Comparison of ENCODE assay signal across 14 cellular contexts in genomic region chr13:19179916-19180315, GRCh38. TPM values are rescaled to one million over a fixed set of nuclear protein-coding genes. Genes with fewer than 3 reads are reported as not detected.
DNase-seq lines count a peak whose midpoint lies in the region; TF ChIP-seq lines count a peak whose summit lies in the region.
"Had no signal": no experiment of that assay in that cellular context is flagged by ENCODE, and none has a peak within 500 bp of the region (broad histone marks: within the 10 kb centered on the region; RNA-seq: fewer than 3 reads in every experiment).

No MANE protein-coding gene starts in this region.

- no peak for TF ChIP-seq EP300 in esophagus muscularis mucosa (IDR thresholded peaks at IDR 0.05)

- no peaks in the 10 kb centered on the region for H3K27me3 Mint-ChIP-seq in osteocyte (ENCODE audit: unreplicated experiment)
- H3K27me3 Mint-ChIP-seq in activated naive CD4-positive, alpha-beta T cell treated with anti-CD3 and anti-CD28 coated beads for 36 hours (ENCODE audit: low read depth), result no peaks in the 10 kb centered on the region
- H3K27me3 Mint-ChIP-seq: CD4-positive, alpha-beta memory T cell had no signal

- H3K27me3 ChIP-seq in esophagus muscularis mucosa (no peaks in the 10 kb centered on the region), testis (no peaks in the 10 kb centered on the region)
- H3K27me3 ChIP-seq: BE2C had no signal

- no peaks in the 10 kb centered on the region for H3K4me1 Mint-ChIP-seq in osteocyte (ENCODE audit: unreplicated experiment)
- no peaks in the 10 kb centered on the region for H3K4me1 Mint-ChIP-seq in activated naive CD4-positive, alpha-beta T cell treated with anti-CD3 and anti-CD28 coated beads for 36 hours (ENCODE audit: low read depth)
- H3K4me1 Mint-ChIP-seq: CD4-positive, alpha-beta memory T cell had no signal

- 77% methylated on average over 7 of the region's 7 CpGs for WGBS in esophagus muscularis mucosa
- 77 to 79% methylated on average over 7 of the region's 7 CpGs for WGBS in testis, 2 donors

- no peaks in the 10 kb centered on the region for H3K36me3 Mint-ChIP-seq in osteocyte (ENCODE audit: unreplicated experiment)
- H3K36me3 Mint-ChIP-seq in activated naive CD4-positive, alpha-beta T cell treated with anti-CD3 and anti-CD28 coated beads for 36 hours (ENCODE audit: low read depth), result no peaks in the 10 kb centered on the region
- H3K36me3 Mint-ChIP-seq: CD4-positive, alpha-beta memory T cell had no signal

- H3K4me3 ChIP-seq in esophagus muscularis mucosa (no peak overlapping the region), testis (no peak overlapping the region)
- H3K4me3 ChIP-seq: A549, GM23248 had no signal

- H3K36me3 ChIP-seq in esophagus muscularis mucosa (no peaks in the 10 kb centered on the region), testis (ENCODE audit: low read depth, missing control alignments) (no peaks in the 10 kb centered on the region)
- H3K36me3 ChIP-seq: BE2C had no signal

- H3K4me3 Mint-ChIP-seq in osteocyte (ENCODE audit: unreplicated experiment), result no peak overlapping the region
- no peak overlapping the region for H3K4me3 Mint-ChIP-seq in activated naive CD4-positive, alpha-beta T cell treated with anti-CD3 and anti-CD28 coated beads for 36 hours
- H3K4me3 Mint-ChIP-seq: CD4-positive, alpha-beta memory T cell had no signal

- intact Hi-C loops in esophagus muscularis mucosa (cut with DNase I), result no loop called here
- intact Hi-C loops in testis (cut with DNase I; ENCODE audit: low total_unique reads), result no loop called here
- intact Hi-C loops in activated naive CD4-positive, alpha-beta T cell treated with anti-CD3 and anti-CD28 coated beads for 36 hours (cut with micrococcal nuclease), result no loop called here

- CTCF ChIA-PET in activated naive CD4-positive, alpha-beta T cell treated with anti-CD3 and anti-CD28 coated beads for 36 hours (lab: Charles Lee), result no interaction called here

- peaks cover 28% of the 10 kb centered on the region for H3K9me3 Mint-ChIP-seq in osteocyte (ENCODE audit: unreplicated experiment)
- no peaks in the 10 kb centered on the region for H3K9me3 Mint-ChIP-seq in activated naive CD4-positive, alpha-beta T cell treated with anti-CD3 and anti-CD28 coated beads for 36 hours

- DNase-seq in esophagus muscularis mucosa (ENCODE audit: extremely low spot score), result peak; percentile 34
- peak; percentile 67 for DNase-seq in osteocyte (ENCODE audit: extremely low spot score, unreplicated experiment)
- peak; percentile 6 for DNase-seq in testis
- no peak for DNase-seq in activated naive CD4-positive, alpha-beta T cell treated with anti-CD3 and anti-CD28 coated beads for 36 hours
- no peak for DNase-seq in stimulated activated CD4-positive, alpha-beta T cell treated with anti-CD3 and anti-CD28 coated beads, Interleukin-4, amount 100 ng/mL, for 4 hours
- no peak for DNase-seq in OCI-M1 (lab: John Stamatoyannopoulos, UW)
- DNase-seq: BE2C; CD4-positive, alpha-beta memory T cell; DMS79; GM23248 had no signal

- H3K27ac ChIP-seq in esophagus muscularis mucosa (replicated peaks in 1 of 4) (no peak overlapping the region), testis (no peak overlapping the region)
- H3K27ac ChIP-seq: A549, C4-2B, GM23248 had no signal

- H3K4me1 ChIP-seq in esophagus muscularis mucosa (no peaks in the 10 kb centered on the region), testis (no peaks in the 10 kb centered on the region)
- H3K4me1 ChIP-seq: A549, BE2C had no signal

- no peak overlapping the region for H3K27ac Mint-ChIP-seq in osteocyte (ENCODE audit: unreplicated experiment)
- no peak overlapping the region for H3K27ac Mint-ChIP-seq in activated naive CD4-positive, alpha-beta T cell treated with anti-CD3 and anti-CD28 coated beads for 36 hours
- H3K27ac Mint-ChIP-seq: CD4-positive, alpha-beta memory T cell had no signal

- TF ChIP-seq CTCF in esophagus muscularis mucosa (IDR thresholded peaks at IDR 0.05) (no peak), osteocyte (IDR thresholded peaks at IDR 0.05) (no peak), testis (IDR thresholded peaks at IDR 0.05) (no peak)

- TF ChIP-seq POLR2A in esophagus muscularis mucosa (IDR thresholded peaks at IDR 0.05; ENCODE audit: low read depth), result no peak
- TF ChIP-seq POLR2A in testis (IDR thresholded peaks at IDR 0.05), result no peak

- no peaks in the 10 kb centered on the region for H3K9me3 ChIP-seq in esophagus muscularis mucosa
- no peaks in the 10 kb centered on the region for H3K9me3 ChIP-seq in testis
- H3K9me3 ChIP-seq: A549, BE2C had no signal

RNA-seq across cellular contexts. Expression of gene TUBA3C, which starts 1.7 kb away (rescaled TPM):
- total RNA-seq in esophagus muscularis mucosa, result not detected
- total RNA-seq in osteocyte, result not detected in 2 replicates
- total RNA-seq in testis, result 100 to 1,000 TPM; 306 to 308 TPM
- 1,049 TPM for polyA plus RNA-seq in testis (ENCODE audit: insufficient read depth, low read depth, low replicate concordance)
- not detected for total RNA-seq in activated naive CD4-positive, alpha-beta T cell treated with anti-CD3 and anti-CD28 coated beads for 36 hours
- total RNA-seq: CD4-positive, alpha-beta memory T cell; G401; GM23248 had no signal
- polyA plus RNA-seq: A549; AG04450; CD4-positive, alpha-beta memory T cell; GM23248 had no signal

Comparison
In these comparisons a context has a peak if more than half of its experiments do, and no peak if none do; other contexts are left out.
1. DNase-seq: peak in esophagus muscularis mucosa (single experiment), osteocyte (single experiment) and testis (single experiment); none in activated naive CD4-positive, alpha-beta T cell treated with anti-CD3 and anti-CD28 coated beads for 36 hours (single experiment), stimulated activated CD4-positive, alpha-beta T cell treated with anti-CD3 and anti-CD28 coated beads, Interleukin-4, amount 100 ng/mL, for 4 hours (0 of 2) and OCI-M1 (single experiment).
2. RNA of gene TUBA3C, which starts 1.7 kb away (total RNA-seq): 306 to 308 TPM in testis; not detected in esophagus muscularis mucosa, not detected in osteocyte and not detected in activated naive CD4-positive, alpha-beta T cell treated with anti-CD3 and anti-CD28 coated beads for 36 hours; every median in the first group is over 100 times any median in the second.